ENCODE assay signal across 8 cellular contexts in the genomic region with DNA sequence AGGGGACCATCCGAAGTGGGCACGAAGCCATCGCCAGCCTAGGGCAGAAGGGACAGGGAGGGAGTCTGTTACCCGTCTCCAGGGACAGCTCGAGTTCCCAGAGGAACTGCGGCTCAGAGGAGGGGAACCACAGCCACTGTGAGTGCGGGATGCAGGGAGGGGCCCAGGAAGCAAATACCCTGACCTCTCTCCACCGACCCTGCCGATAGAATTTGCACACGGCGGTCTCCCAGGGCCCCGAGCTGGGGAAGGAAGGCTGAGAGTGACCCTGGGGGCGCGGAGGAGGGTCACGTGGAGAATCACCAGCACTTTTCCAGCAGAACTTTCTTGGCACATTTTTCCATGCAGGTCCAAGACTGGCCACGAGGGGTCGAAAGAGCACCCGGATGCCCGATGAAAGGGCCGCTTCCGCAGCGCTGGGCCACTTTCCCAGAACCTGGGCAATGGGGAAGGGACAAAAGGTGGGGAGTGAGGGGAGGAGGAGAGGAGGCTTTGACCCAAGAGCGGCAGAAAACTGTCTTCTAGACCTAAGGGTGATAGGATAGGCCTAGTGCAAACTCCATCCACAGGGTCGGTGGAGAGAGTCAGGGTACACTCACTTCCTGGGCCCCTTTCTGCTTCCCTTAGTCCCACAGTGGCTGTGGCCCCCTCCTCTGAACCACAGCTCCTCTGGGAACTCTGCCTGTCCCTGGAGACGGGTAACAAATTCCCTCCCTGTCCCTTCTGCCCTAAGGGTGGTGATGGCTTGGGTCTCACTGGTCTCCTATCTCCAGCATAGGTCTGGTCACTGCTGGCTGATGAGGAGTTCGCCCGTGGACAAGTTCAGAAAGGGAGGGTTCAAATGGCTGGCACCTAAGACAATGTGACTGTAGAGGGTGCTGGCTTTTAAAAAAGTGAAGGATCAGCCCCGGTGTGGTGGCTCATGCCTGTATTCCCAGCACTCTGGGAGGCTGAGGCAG. TPM values are rescaled to one million over a fixed set of nuclear protein-coding genes. Genes with fewer than 3 reads are reported as not detected.
DNase-seq lines count a peak whose midpoint lies in the region; ATAC-seq and TF ChIP-seq lines count a peak whose summit lies in the region.

No MANE protein-coding gene starts in this region.

- H3K27ac ChIP-seq in ascending aorta (peak overlapping the region in 1 of 2 donors; percentile 20), left ventricle myocardium inferior (replicated peaks) (peak overlapping the region; percentile 75)

- H3K9me3 ChIP-seq in ascending aorta (no peaks in the 10 kb centered on the region), left ventricle myocardium inferior (replicated peaks) (no peaks in the 10 kb centered on the region)

- intact Hi-C loops in ascending aorta (cut with DNase I) (loop anchor here (1.0 to 5.0 kb wide), 2 partner anchors 35 to 75 kb away; no protein-coding TSS in a partner anchor), left ventricle myocardium inferior (cut with micrococcal nuclease) (no loop called here)

- H3K27me3 ChIP-seq in ascending aorta, result peaks cover 10% of the 10 kb centered on the region
- peaks cover 14% of the 10 kb centered on the region for H3K27me3 ChIP-seq in left ventricle myocardium inferior (ENCODE audit: low read depth)

- TF ChIP-seq CTCF in ascending aorta (IDR thresholded peaks at IDR 0.05), result peak; percentile 83 to 92 (median 92)
- TF ChIP-seq CTCF in left ventricle myocardium inferior (IDR thresholded peaks at IDR 0.05; ENCODE audit: borderline replicate concordance), result peak; percentile 91

- DNase-seq in COLO829 (ENCODE audit: low spot score) (peak; percentile 69), HuH-7 (ENCODE audit: low spot score) (peak; percentile 86), SK-N-DZ (ENCODE audit: low spot score) (peak; percentile 61), ascending aorta (ENCODE audit: low spot score in 2 of 2) (peak in 1 of 2 donors; percentile 83), left ventricle myocardium inferior (peak; percentile 79), pons (ENCODE audit: low spot score) (peak; percentile 65)

- H3K4me3 ChIP-seq in ascending aorta (peak overlapping the region; percentile 17 to 41), left ventricle myocardium inferior (peak overlapping the region; percentile 54)

- ATAC-seq in HG03439 (IDR thresholded peaks at IDR 0.05; ENCODE audit: unreplicated experiment), result no peak
- no peak for ATAC-seq in HG03025 (IDR thresholded peaks at IDR 0.05; ENCODE audit: low FRiP score, unreplicated experiment)

- peaks cover 0 to 7% of the 10 kb centered on the region in 2 donors for H3K4me1 ChIP-seq in ascending aorta
- peaks cover 14% of the 10 kb centered on the region for H3K4me1 ChIP-seq in left ventricle myocardium inferior

- H3K36me3 ChIP-seq in ascending aorta, result peaks cover 21 to 27% of the 10 kb centered on the region in 2 donors
- H3K36me3 ChIP-seq in left ventricle myocardium inferior, result peaks cover 34% of the 10 kb centered on the region

RNA-seq across cellular contexts. Expression of a gene that starts 5.3 kb away (rescaled TPM):
- 1.3 and 1.7 TPM in 2 replicates for polyA plus RNA-seq in SK-N-DZ (2014; cell fraction: cytosol; rRNA removed)
- 0.62 and 1.2 TPM in 2 replicates for polyA plus RNA-seq in SK-N-DZ (2014; cell fraction: nucleus; rRNA removed)
- 14.0 TPM for total RNA-seq in ascending aorta
- total RNA-seq in left ventricle myocardium inferior, result 5.1 TPM

RNA-seq across cellular contexts. Expression of a gene that starts 22.7 kb away (rescaled TPM):
- 5.4 and 8.4 TPM in 2 replicates for polyA plus RNA-seq in SK-N-DZ (2014; cell fraction: cytosol; rRNA removed)
- polyA plus RNA-seq in SK-N-DZ (2014; cell fraction: nucleus; rRNA removed), result 1.9 and 4.6 TPM in 2 replicates
- total RNA-seq in ascending aorta (4.5 TPM), left ventricle myocardium inferior (25.3 TPM)

RNA-seq across cellular contexts. Expression of a gene that starts 31.8 kb away (rescaled TPM):
- 13.8 and 15.8 TPM in 2 replicates for polyA plus RNA-seq in SK-N-DZ (2014; cell fraction: cytosol; rRNA removed)
- 74.0 and 82.6 TPM in 2 replicates for polyA plus RNA-seq in SK-N-DZ (2014; cell fraction: nucleus; rRNA removed)
- total RNA-seq in ascending aorta (129 TPM), left ventricle myocardium inferior (48.4 TPM)
